Comparison of ENCODE assay signal across 20 cellular contexts in genomic region chr7:73373741-73374140, GRCh38. TPM values are rescaled to one million over a fixed set of nuclear protein-coding genes. Genes with fewer than 3 reads are reported as not detected.
A peak's percentile ranks its signal among the peaks of the same experiment; 100 is the strongest.
DNase-seq lines count a peak whose midpoint lies in the region; ATAC-seq and TF ChIP-seq lines count a peak whose summit lies in the region.
"Had no signal": no experiment of that assay in that cellular context is flagged by ENCODE, and none has a peak within 500 bp of the region (broad histone marks: within the 10 kb centered on the region; RNA-seq: fewer than 3 reads in every experiment).

No MANE protein-coding gene starts in this region.

- H3K36me3 ChIP-seq in neutrophil (no peaks in the 10 kb centered on the region), smooth muscle cell (ENCODE audit: low read depth) (no peaks in the 10 kb centered on the region), BE2C (no peaks in the 10 kb centered on the region)
- H3K36me3 ChIP-seq: BLaER1, HAP-1 had no signal

- H3K79me2 ChIP-seq in smooth muscle cell (ENCODE audit: low read depth) = no peaks in the 10 kb centered on the region

- peak overlapping the region in 1 of 2 experiments; percentile 4 for H3K4me3 ChIP-seq in neutrophil (ENCODE audit: low read depth in 1 of 2, low read length in 1 of 2)
- H3K4me3 ChIP-seq in smooth muscle cell = no peak overlapping the region
- no peak overlapping the region for H3K4me3 ChIP-seq in BE2C (ENCODE audit: low read depth, low read length)
- H3K4me3 ChIP-seq: BLaER1, HAP-1 had no signal

- H3F3A ChIP-seq in smooth muscle cell (ENCODE audit: low read depth) = no peaks in the 10 kb centered on the region

- H3K36me3 Mint-ChIP-seq in T-helper 17 cell (ENCODE audit: low read depth) = peaks cover 2% of the 10 kb centered on the region
- H3K36me3 Mint-ChIP-seq: CD4-positive, CD25-positive, alpha-beta regulatory T cell; CD8-positive, alpha-beta T cell had no signal

- H3K4me1 Mint-ChIP-seq in T-helper 17 cell = peaks cover 3% of the 10 kb centered on the region

- no peaks in the 10 kb centered on the region for H3K9me3 ChIP-seq in T-helper 17 cell (ENCODE audit: control insufficient read depth, low read length, poor library complexity, severe bottlenecking)
- H3K9me3 ChIP-seq in neutrophil = no peaks in the 10 kb centered on the region
- H3K9me3 ChIP-seq in smooth muscle cell (replicated peaks; ENCODE audit: low read depth) = no peaks in the 10 kb centered on the region
- no peaks in the 10 kb centered on the region for H3K9me3 ChIP-seq in BE2C
- H3K9me3 ChIP-seq: Caco-2, HAP-1 had no signal

- DNase-seq in ELF-1 (ENCODE audit: low read depth, low spot score) = peak; percentile 47
- DNase-seq in T-helper 17 cell = no peak
- no peak for DNase-seq in smooth muscle cell (lab: John Stamatoyannopoulos, UW; ENCODE audit: unreplicated experiment)
- DNase-seq in BE2C = no peak
- DNase-seq: Caco-2; CD4-positive, CD25-positive, alpha-beta regulatory T cell; CD8-positive, alpha-beta T cell; DMS153; EL; GF-D8; GOT3; HFFc6 had no signal

- 93% methylated on average over 13 of the region's 13 CpGs for WGBS in smooth muscle cell (ENCODE audit: low lambda C conversion rate)

- no peak for ATAC-seq in T-helper 17 cell
- ATAC-seq in GM21737 (IDR thresholded peaks at IDR 0.05; ENCODE audit: unreplicated experiment) = no peak
- ATAC-seq: CD8-positive, alpha-beta T cell had no signal

- H3K27me3 Mint-ChIP-seq in T-helper 17 cell = peaks cover 38% of the 10 kb centered on the region

- H3K9ac ChIP-seq in smooth muscle cell (ENCODE audit: low read depth) = no peak overlapping the region
- H3K9ac ChIP-seq: BLaER1 had no signal

- no peak overlapping the region for H3K4me3 Mint-ChIP-seq in T-helper 17 cell
- H3K4me3 Mint-ChIP-seq: CD4-positive, CD25-positive, alpha-beta regulatory T cell; CD8-positive, alpha-beta T cell; HFFc6 had no signal

- H2AFZ ChIP-seq in smooth muscle cell (ENCODE audit: low read depth) = no peak overlapping the region

- H3K4me1 ChIP-seq in neutrophil (ENCODE audit: control insufficient read depth in 1 of 2, insufficient read depth in 1 of 2, low read depth in 1 of 2, low read length in 1 of 2) (peaks cover 32 to 33% of the 10 kb centered on the region in 2 experiments), smooth muscle cell (ENCODE audit: low read depth) (no peaks in the 10 kb centered on the region), BE2C (no peaks in the 10 kb centered on the region)
- H3K4me1 ChIP-seq: BLaER1, Caco-2, HAP-1 had no signal

- no peak overlapping the region for H3K4me2 ChIP-seq in smooth muscle cell
- H3K4me2 ChIP-seq: BLaER1 had no signal

- H3K27ac ChIP-seq in neutrophil (peak overlapping the region; percentile 76), smooth muscle cell (ENCODE audit: low read depth) (no peak overlapping the region)
- H3K27ac ChIP-seq: BLaER1, C4-2B had no signal

- peak overlapping the region; percentile 11 for H3K27ac Mint-ChIP-seq in T-helper 17 cell
- H3K27ac Mint-ChIP-seq: CD4-positive, CD25-positive, alpha-beta regulatory T cell; CD8-positive, alpha-beta T cell; HFFc6 had no signal

- H4K20me1 ChIP-seq in smooth muscle cell (ENCODE audit: low read depth) = no peaks in the 10 kb centered on the region
- H4K20me1 ChIP-seq: BLaER1 had no signal

- H3K27me3 ChIP-seq in neutrophil = peaks cover 20% of the 10 kb centered on the region
- H3K27me3 ChIP-seq in smooth muscle cell (ENCODE audit: low read depth) = no peaks in the 10 kb centered on the region
- peaks cover 7% of the 10 kb centered on the region; the same call in 1 of the 2 replicates for H3K27me3 ChIP-seq in BE2C

- TF ChIP-seq CTCF in neutrophil (IDR thresholded peaks at IDR 0.05) (no peak), smooth muscle cell (IDR thresholded peaks at IDR 0.05; ENCODE audit: borderline replicate concordance, insufficient read depth, poor library complexity, severe bottlenecking) (no peak), BE2C (IDR thresholded peaks at IDR 0.05; ENCODE audit: low read depth, low read length) (no peak)

RNA-seq across cellular contexts. Expression of gene FKBP6, which starts 45.8 kb away (rescaled TPM):
- total RNA-seq in T-helper 17 cell (not detected), smooth muscle cell (not detected in 2 replicates)
- polyA plus RNA-seq in smooth muscle cell = not detected in 2 replicates
- polyA plus RNA-seq in BE2C (2012; ENCODE audit: insufficient read depth, insufficient read length, low read depth) = not detected
- total RNA-seq: A172; A673; Caco-2; CD4-positive, CD25-positive, alpha-beta regulatory T cell; CD8-positive, alpha-beta T cell; G401; HFFc6 had no signal
- polyA plus RNA-seq: CD4-positive, CD25-positive, alpha-beta regulatory T cell had no signal

RNA-seq across cellular contexts. Expression of gene TRIM50, which starts 45.9 kb away (rescaled TPM):
- total RNA-seq in T-helper 17 cell (not detected), smooth muscle cell (not detected in 2 replicates)
- not detected in 2 replicates for polyA plus RNA-seq in smooth muscle cell
- 0.26 TPM for polyA plus RNA-seq in BE2C (2012; ENCODE audit: insufficient read depth, insufficient read length, low read depth)
- total RNA-seq: A172; A673; Caco-2; CD4-positive, CD25-positive, alpha-beta regulatory T cell; CD8-positive, alpha-beta T cell; G401; HFFc6 had no signal
- polyA plus RNA-seq: CD4-positive, CD25-positive, alpha-beta regulatory T cell had no signal

RNA-seq across cellular contexts. Expression of gene FZD9, which starts 59.8 kb away (rescaled TPM):
- total RNA-seq in T-helper 17 cell (not detected), smooth muscle cell (0.58 and 1.3 TPM in 2 replicates)
- 1.6 and 3.3 TPM in 2 replicates for polyA plus RNA-seq in smooth muscle cell
- polyA plus RNA-seq in BE2C (2012; ENCODE audit: insufficient read depth, insufficient read length, low read depth) = 0.68 TPM
- total RNA-seq: CD4-positive, CD25-positive, alpha-beta regulatory T cell; G401 had no signal
